ENCODE assay signal across 1 cellular context in the genomic region with DNA sequence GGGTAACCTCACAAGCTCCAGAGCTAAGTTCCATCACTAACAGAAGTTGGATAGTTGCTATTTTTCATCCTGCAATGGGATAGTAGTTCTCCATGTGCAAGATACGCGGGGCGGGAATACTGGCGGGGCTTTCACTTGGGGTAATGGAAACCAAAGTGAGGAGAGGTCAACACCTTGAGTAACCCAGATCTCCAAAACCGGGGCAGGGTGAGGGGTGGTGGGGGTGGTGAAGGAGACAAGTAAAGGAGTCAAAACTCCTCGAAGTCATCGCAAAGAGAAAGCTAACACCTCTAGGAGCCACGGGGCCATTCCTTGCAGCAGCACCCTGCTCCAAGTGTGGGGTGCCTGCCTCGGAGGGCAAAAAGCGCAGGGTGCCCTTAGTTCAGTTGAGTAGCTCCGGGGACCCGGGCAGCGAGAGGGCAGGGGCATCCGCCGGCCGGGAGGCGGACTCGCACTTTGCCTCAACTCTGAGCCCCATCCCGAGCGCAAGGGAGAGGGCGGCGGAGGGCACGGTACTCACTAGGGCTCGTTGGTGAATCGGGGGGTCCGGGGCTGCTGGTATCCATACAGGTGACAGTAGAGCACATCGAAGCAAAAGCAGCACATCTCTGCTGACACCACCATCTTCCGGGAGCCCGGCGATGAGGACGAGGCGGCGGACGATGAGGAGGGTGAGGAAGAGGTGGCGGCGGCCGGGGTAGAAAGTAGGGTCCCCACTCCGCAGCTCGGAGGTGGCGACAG.
TF ChIP-seq lines count a peak whose summit lies in the region.

No MANE protein-coding gene starts in this region.

TF ChIP-seq in neural cell, 6 proteins besides CTCF, POLR2A, EP300 and RAD21 (continued from another document):
- TF ChIP-seq, protein P1, sequence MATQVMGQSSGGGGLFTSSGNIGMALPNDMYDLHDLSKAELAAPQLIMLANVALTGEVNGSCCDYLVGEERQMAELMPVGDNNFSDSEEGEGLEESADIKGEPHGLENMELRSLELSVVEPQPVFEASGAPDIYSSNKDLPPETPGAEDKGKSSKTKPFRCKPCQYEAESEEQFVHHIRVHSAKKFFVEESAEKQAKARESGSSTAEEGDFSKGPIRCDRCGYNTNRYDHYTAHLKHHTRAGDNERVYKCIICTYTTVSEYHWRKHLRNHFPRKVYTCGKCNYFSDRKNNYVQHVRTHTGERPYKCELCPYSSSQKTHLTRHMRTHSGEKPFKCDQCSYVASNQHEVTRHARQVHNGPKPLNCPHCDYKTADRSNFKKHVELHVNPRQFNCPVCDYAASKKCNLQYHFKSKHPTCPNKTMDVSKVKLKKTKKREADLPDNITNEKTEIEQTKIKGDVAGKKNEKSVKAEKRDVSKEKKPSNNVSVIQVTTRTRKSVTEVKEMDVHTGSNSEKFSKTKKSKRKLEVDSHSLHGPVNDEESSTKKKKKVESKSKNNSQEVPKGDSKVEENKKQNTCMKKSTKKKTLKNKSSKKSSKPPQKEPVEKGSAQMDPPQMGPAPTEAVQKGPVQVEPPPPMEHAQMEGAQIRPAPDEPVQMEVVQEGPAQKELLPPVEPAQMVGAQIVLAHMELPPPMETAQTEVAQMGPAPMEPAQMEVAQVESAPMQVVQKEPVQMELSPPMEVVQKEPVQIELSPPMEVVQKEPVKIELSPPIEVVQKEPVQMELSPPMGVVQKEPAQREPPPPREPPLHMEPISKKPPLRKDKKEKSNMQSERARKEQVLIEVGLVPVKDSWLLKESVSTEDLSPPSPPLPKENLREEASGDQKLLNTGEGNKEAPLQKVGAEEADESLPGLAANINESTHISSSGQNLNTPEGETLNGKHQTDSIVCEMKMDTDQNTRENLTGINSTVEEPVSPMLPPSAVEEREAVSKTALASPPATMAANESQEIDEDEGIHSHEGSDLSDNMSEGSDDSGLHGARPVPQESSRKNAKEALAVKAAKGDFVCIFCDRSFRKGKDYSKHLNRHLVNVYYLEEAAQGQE (IDR thresholded peaks at IDR 0.05; ENCODE audit: borderline replicate concordance): no peak
